In the genomic region with DNA sequence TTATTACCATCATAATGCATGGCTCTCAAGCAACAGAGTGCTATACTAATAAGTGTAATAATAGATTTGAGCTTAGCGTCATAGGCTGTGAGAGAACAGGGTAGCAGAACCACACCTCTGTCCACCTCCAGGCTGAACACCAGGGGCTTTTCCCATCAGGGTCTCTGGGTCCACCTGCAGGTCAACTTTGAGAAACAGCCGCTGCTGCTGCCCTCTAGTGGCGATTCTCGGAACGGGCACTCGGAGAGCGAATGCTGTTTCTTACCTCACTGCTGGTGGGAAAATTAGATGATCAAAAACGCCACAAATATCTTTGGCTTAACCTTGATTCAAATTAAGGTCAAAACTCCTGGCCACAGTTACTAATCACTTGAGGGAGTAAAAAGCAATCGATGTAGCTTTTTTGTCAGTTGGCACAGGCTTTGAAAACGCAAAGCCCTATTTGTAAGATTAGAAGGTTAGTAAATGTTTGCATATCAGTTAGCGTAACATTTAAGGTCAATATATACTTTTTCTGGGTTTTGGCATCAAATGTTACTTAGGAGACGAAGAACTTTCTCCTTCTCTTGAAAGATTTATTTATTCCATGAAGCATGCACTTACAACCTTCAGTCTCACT, we compare ENCODE assay signal across 8 cellular contexts.
DNase-seq lines count a peak whose midpoint lies in the region; ATAC-seq and FAIRE-seq lines count a peak whose summit lies in the region.

No MANE protein-coding gene starts in this region.

- H3K4me1 Mint-ChIP-seq in activated T-helper 2 cell treated with anti-CD3 and anti-CD28 coated beads, Interferon-gamma antibody, Interleukin-2, Interleukin-4, amounts not matched to agents 10 μg/mL and 5 μg/mL and 100 μg/mL, durations not matched to agents 14 hours and 24 hours and 36 hours (ENCODE audit: low read depth), result no peaks in the 10 kb centered on the region

- H3K27ac Mint-ChIP-seq in activated T-helper 2 cell treated with anti-CD3 and anti-CD28 coated beads, Interferon-gamma antibody, Interleukin-2, Interleukin-4, amounts not matched to agents 10 μg/mL and 5 μg/mL and 100 μg/mL, durations not matched to agents 14 hours and 24 hours and 36 hours, result no peak overlapping the region

- peaks cover 0 to 4% of the 10 kb centered on the region in 2 donors for H3K27me3 ChIP-seq in small intestine (ENCODE audit: control insufficient read depth in 2 of 2, insufficient read depth in 2 of 2, low read length in 2 of 2)

- no peak overlapping the region for H3K4me3 Mint-ChIP-seq in activated T-helper 2 cell treated with anti-CD3 and anti-CD28 coated beads, Interferon-gamma antibody, Interleukin-2, Interleukin-4, amounts not matched to agents 10 μg/mL and 5 μg/mL and 100 μg/mL, durations not matched to agents 14 hours and 24 hours and 36 hours (ENCODE audit: low read depth)

- DNase-seq in NCI-H526 (lab: John Stamatoyannopoulos, UW), result peak; percentile 29 to 79
- no peak for DNase-seq in NCI-H526 treated with DMSO at 0.1 percent for 48 hours (lab: John Stamatoyannopoulos, UW)
- peak; percentile 2 for DNase-seq in OCI-M2 (lab: John Stamatoyannopoulos, UW; ENCODE audit: unreplicated experiment)
- peak; percentile 37 for DNase-seq in activated T-helper 2 cell treated with anti-CD3 and anti-CD28 coated beads, Interferon-gamma antibody, Interleukin-2, Interleukin-4, amounts not matched to agents 10 μg/mL and 5 μg/mL and 100 μg/mL, durations not matched to agents 14 hours and 24 hours and 36 hours (ENCODE audit: low spot score)
- peak; percentile 76 for DNase-seq in cardiac septum (ENCODE audit: low spot score)
- peak; percentile 40 for DNase-seq in small intestine

- WGBS in small intestine, 3 donors, result 6 to 13% (median 8%) methylated on average over 12 of the region's 12 CpGs

- ATAC-seq in HG02885 (IDR thresholded peaks at IDR 0.05; ENCODE audit: poor library complexity, unreplicated experiment) (peak; percentile 64), HG02763 (IDR thresholded peaks at IDR 0.05; ENCODE audit: unreplicated experiment) (no peak)

- no peak for FAIRE-seq in small intestine (lab: Jason Lieb, UNC)

- no peaks in the 10 kb centered on the region for H3K27me3 Mint-ChIP-seq in activated T-helper 2 cell treated with anti-CD3 and anti-CD28 coated beads, Interferon-gamma antibody, Interleukin-2, Interleukin-4, amounts not matched to agents 10 μg/mL and 5 μg/mL and 100 μg/mL, durations not matched to agents 14 hours and 24 hours and 36 hours (ENCODE audit: low read depth)

- H3K9me3 ChIP-seq in small intestine (ENCODE audit: control insufficient read depth, low read depth), result no peaks in the 10 kb centered on the region

- intact Hi-C loops in activated T-helper 2 cell treated with anti-CD3 and anti-CD28 coated beads, Interferon-gamma antibody, Interleukin-2, Interleukin-4, amounts not matched to agents 10 μg/mL and 5 μg/mL and 100 μg/mL, durations not matched to agents 14 hours and 24 hours and 36 hours (cut with micrococcal nuclease), result no loop called here
- intact Hi-C loops in cardiac septum (cut with DNase I), result no loop called here

- no peaks in the 10 kb centered on the region for H3K36me3 Mint-ChIP-seq in activated T-helper 2 cell treated with anti-CD3 and anti-CD28 coated beads, Interferon-gamma antibody, Interleukin-2, Interleukin-4, amounts not matched to agents 10 μg/mL and 5 μg/mL and 100 μg/mL, durations not matched to agents 14 hours and 24 hours and 36 hours (ENCODE audit: low read depth)

- no peaks in the 10 kb centered on the region for H3K9me3 Mint-ChIP-seq in activated T-helper 2 cell treated with anti-CD3 and anti-CD28 coated beads, Interferon-gamma antibody, Interleukin-2, Interleukin-4, amounts not matched to agents 10 μg/mL and 5 μg/mL and 100 μg/mL, durations not matched to agents 14 hours and 24 hours and 36 hours

- H3K4me1 ChIP-seq in small intestine (ENCODE audit: control insufficient read depth in 2 of 2, insufficient read depth in 1 of 2, low read depth in 1 of 2, low read length in 1 of 2), result no peaks in the 10 kb centered on the region

- H3K27ac ChIP-seq in small intestine (ENCODE audit: low read depth in 1 of 2, low read length in 1 of 2), result no peak overlapping the region

- H3K36me3 ChIP-seq in small intestine (ENCODE audit: control insufficient read depth in 2 of 2, insufficient read depth in 2 of 2, low read length in 2 of 2), result no peaks in the 10 kb centered on the region

- no peak overlapping the region for H3K4me3 ChIP-seq in small intestine (ENCODE audit: low read depth in 1 of 2, low read length in 2 of 2)
